ENCODE assay signal across 10 cellular contexts in genomic region chr1:154179951-154180687, GRCh38. TPM values are rescaled to one million over a fixed set of nuclear protein-coding genes. Genes with fewer than 3 reads are reported as not detected.
DNase-seq lines count a peak whose midpoint lies in the region; TF ChIP-seq lines count a peak whose summit lies in the region.
"Had no signal": no experiment of that assay in that cellular context is flagged by ENCODE, and none has a peak within 500 bp of the region (broad histone marks: within the 10 kb centered on the region; RNA-seq: fewer than 3 reads in every experiment).

No MANE protein-coding gene starts in this region.

- H3K27me3 Mint-ChIP-seq in activated T-cell treated with anti-CD3 and anti-CD28 coated beads, Interleukin-2, amount 50 U/mL, for 24 hours = no peaks in the 10 kb centered on the region

- no peaks in the 10 kb centered on the region for H3K9me3 Mint-ChIP-seq in activated T-cell treated with anti-CD3 and anti-CD28 coated beads, Interleukin-2, amount 50 U/mL, for 24 hours

- H3K36me3 ChIP-seq in SK-N-MC (ENCODE audit: insufficient read depth, low read length) (peaks cover 20% of the 10 kb centered on the region), stomach (peaks cover 10 to 27% (median 11%) of the 10 kb centered on the region in 4 donors)

- peak overlapping the region; percentile 7 for H3K9ac ChIP-seq in SK-N-MC (ENCODE audit: insufficient read length)

- TF ChIP-seq CTCF in foreskin fibroblast (IDR thresholded peaks at IDR 0.05; ENCODE audit: low read depth, low read length) = no peak
- no peak for TF ChIP-seq CTCF in stomach (IDR thresholded peaks at IDR 0.05)

- no peaks in the 10 kb centered on the region for H3K27me3 ChIP-seq in stomach

- H3K4me3 Mint-ChIP-seq in activated T-cell treated with anti-CD3 and anti-CD28 coated beads, Interleukin-2, amount 50 U/mL, for 24 hours = peak overlapping the region; percentile 98

- H3K4me1 Mint-ChIP-seq in activated T-cell treated with anti-CD3 and anti-CD28 coated beads, Interleukin-2, amount 50 U/mL, for 24 hours (ENCODE audit: low read depth) = peaks cover 68% of the 10 kb centered on the region

- no peak for TF ChIP-seq POLR2A in stomach (IDR thresholded peaks at IDR 0.05)

- peak overlapping the region; percentile 28 for H3K4me3 ChIP-seq in SK-N-MC
- peak overlapping the region; percentile 7 to 10 for H3K4me3 ChIP-seq in foreskin fibroblast (ENCODE audit: low read depth in 1 of 2, low read length in 2 of 2)
- peak overlapping the region in 2 of 4 donors; percentile 86 to 99 for H3K4me3 ChIP-seq in stomach

- 49 to 59% (median 52%) methylated on average over 3 of the region's 3 CpGs for WGBS in stomach, 5 donors

- H3K27ac ChIP-seq in SK-N-MC (peak overlapping the region; percentile 45; the same call in 1 of the 2 replicates), stomach (peak overlapping the region; percentile 51 to 99 (median 97))

- peaks cover 82% of the 10 kb centered on the region for H3K36me3 Mint-ChIP-seq in activated T-cell treated with anti-CD3 and anti-CD28 coated beads, Interleukin-2, amount 50 U/mL, for 24 hours (ENCODE audit: low read depth)

- no peaks in the 10 kb centered on the region for H3K9me3 ChIP-seq in SK-N-MC (ENCODE audit: low read depth, low read length)
- no peaks in the 10 kb centered on the region for H3K9me3 ChIP-seq in stomach

- peaks cover 64 to 79% (median 73%) of the 10 kb centered on the region in 4 donors for H3K4me1 ChIP-seq in stomach

- H3K27ac Mint-ChIP-seq in activated T-cell treated with anti-CD3 and anti-CD28 coated beads, Interleukin-2, amount 50 U/mL, for 24 hours = peak overlapping the region; percentile 99

- intact Hi-C loops in stomach (cut with DNase I; ENCODE audit: low total_unique reads) = no loop called here

- TF ChIP-seq EP300 in stomach (IDR thresholded peaks at IDR 0.05) = no peak

- DNase-seq in activated T-cell treated with anti-CD3 and anti-CD28 coated beads, Interleukin-2, amount 50 U/mL, for 24 hours = peak; percentile 20
- no peak for DNase-seq in activated T-cell treated with anti-CD3 and anti-CD28 coated beads, Interleukin-2, amount 50 U/mL, for 48 hours
- DNase-seq in SK-N-MC (ENCODE audit: low read depth, low spot score) = no peak
- no peak for DNase-seq in foreskin fibroblast
- no peak for DNase-seq in stomach
- DNase-seq in mesenteric fat pad (ENCODE audit: low spot score) = no peak
- DNase-seq in NCI-H226 = no peak
- DNase-seq in COR-L47 (lab: John Stamatoyannopoulos, UW) = no peak

RNA-seq across cellular contexts. Expression of gene TPM3, which starts 11.8 kb away (rescaled TPM):
- total RNA-seq in stomach (100 to 1,000 TPM in 4 of 5 donors, 10 to 100 TPM in 1; 32.7 to 293 (median 214) TPM), mesenteric fat pad (294 TPM)
- 100 to 1,000 TPM; 101 to 364 (median 159) TPM for polyA plus RNA-seq in stomach

RNA-seq across cellular contexts. Expression of gene NUP210L, which starts 25.2 kb away (rescaled TPM):
- total RNA-seq in stomach (under 1 TPM in 1 of 5 donors, not detected in 4; 0.18 TPM), mesenteric fat pad (not detected)
- not detected for polyA plus RNA-seq in stomach
- polyA plus RNA-seq: BJ had no signal

RNA-seq across cellular contexts. Expression of gene CFAP141, which starts 26.0 kb away (rescaled TPM):
- total RNA-seq in stomach (not detected), mesenteric fat pad (not detected)
- polyA plus RNA-seq in stomach = not detected
- polyA plus RNA-seq: BJ, neural cell had no signal

RNA-seq across cellular contexts. Expression of gene UBAP2L, which starts 40.6 kb away (rescaled TPM):
- total RNA-seq in stomach = 100 to 1,000 TPM in 2 of 5 donors, 10 to 100 TPM in 3; 25.2 to 109 (median 90.6) TPM
- polyA plus RNA-seq in stomach = 10 to 100 TPM; 41.1 to 44.8 (median 43.4) TPM
- total RNA-seq in mesenteric fat pad = 143 TPM
